ENCODE assay signal across 1 cellular context in the genomic region with DNA sequence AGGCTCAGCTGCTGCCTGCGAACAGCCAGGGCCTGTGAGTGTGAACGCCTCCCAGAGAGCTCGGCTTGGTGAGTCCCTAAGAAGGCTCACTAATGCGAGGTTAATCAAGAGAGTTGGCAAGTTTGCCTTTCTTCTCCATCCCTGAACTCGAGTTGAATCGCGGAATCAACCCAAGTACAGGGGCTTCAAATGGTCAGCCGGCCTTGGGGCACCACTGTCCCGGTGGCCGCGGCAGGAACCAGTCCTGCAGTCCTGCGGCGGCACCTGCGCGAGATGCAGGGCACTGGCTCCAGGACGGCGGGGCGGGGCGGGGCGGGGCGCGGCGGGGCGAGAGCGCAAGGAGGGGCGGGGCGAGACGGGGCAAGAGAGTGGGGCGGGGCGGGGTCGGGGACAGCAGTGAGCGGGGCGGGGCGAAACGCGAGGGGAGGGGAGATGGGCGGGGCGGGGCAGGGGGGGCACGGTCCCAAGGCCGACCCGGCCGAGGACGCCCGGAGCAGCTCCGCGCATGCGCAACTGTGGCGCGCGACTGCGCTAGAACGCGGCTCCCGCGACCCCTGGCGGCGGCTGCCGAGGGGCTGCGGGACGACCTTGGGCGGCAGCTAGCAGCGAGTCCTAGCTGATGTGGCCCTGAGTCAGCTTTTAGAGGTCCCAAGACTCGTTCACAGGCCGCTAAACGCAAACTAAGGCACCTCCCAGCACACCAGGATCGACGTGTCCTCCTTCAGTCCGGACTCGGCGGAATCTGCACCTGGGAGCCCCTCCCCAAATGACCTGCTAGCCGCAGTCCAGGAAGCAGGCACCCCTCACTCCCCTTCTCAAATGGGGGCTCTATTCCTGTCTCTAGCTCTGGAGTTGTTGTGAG.
TF ChIP-seq lines count a peak whose summit lies in the region.

No MANE protein-coding gene starts in this region.

TF ChIP-seq in HepG2, 621 proteins besides CTCF, POLR2A, EP300 and RAD21 (continued from another document and continues in another):
- TF ChIP-seq, protein P1, sequence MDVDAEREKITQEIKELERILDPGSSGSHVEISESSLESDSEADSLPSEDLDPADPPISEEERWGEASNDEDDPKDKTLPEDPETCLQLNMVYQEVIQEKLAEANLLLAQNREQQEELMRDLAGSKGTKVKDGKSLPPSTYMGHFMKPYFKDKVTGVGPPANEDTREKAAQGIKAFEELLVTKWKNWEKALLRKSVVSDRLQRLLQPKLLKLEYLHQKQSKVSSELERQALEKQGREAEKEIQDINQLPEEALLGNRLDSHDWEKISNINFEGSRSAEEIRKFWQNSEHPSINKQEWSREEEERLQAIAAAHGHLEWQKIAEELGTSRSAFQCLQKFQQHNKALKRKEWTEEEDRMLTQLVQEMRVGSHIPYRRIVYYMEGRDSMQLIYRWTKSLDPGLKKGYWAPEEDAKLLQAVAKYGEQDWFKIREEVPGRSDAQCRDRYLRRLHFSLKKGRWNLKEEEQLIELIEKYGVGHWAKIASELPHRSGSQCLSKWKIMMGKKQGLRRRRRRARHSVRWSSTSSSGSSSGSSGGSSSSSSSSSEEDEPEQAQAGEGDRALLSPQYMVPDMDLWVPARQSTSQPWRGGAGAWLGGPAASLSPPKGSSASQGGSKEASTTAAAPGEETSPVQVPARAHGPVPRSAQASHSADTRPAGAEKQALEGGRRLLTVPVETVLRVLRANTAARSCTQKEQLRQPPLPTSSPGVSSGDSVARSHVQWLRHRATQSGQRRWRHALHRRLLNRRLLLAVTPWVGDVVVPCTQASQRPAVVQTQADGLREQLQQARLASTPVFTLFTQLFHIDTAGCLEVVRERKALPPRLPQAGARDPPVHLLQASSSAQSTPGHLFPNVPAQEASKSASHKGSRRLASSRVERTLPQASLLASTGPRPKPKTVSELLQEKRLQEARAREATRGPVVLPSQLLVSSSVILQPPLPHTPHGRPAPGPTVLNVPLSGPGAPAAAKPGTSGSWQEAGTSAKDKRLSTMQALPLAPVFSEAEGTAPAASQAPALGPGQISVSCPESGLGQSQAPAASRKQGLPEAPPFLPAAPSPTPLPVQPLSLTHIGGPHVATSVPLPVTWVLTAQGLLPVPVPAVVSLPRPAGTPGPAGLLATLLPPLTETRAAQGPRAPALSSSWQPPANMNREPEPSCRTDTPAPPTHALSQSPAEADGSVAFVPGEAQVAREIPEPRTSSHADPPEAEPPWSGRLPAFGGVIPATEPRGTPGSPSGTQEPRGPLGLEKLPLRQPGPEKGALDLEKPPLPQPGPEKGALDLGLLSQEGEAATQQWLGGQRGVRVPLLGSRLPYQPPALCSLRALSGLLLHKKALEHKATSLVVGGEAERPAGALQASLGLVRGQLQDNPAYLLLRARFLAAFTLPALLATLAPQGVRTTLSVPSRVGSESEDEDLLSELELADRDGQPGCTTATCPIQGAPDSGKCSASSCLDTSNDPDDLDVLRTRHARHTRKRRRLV (CRISPR knock-in tag; IDR thresholded peaks at IDR 0.05): no peak
- TF ChIP-seq MIXL1 (CRISPR knock-in tag; IDR thresholded peaks at IDR 0.05) (no peak), JDP2 (CRISPR knock-in tag; IDR thresholded peaks at IDR 0.05; ENCODE audit: borderline replicate concordance) (no peak), ETV5 (CRISPR knock-in tag; IDR thresholded peaks at IDR 0.05; ENCODE audit: borderline replicate concordance) (no peak), ZNF607 (CRISPR knock-in tag; IDR thresholded peaks at IDR 0.05; ENCODE audit: borderline replicate concordance) (peak; percentile 51; the same call in 1 of the 2 replicates), ZNF331 (CRISPR knock-in tag; IDR thresholded peaks at IDR 0.05) (peak; percentile 48; the same call in 1 of the 2 replicates), ZNF614 (CRISPR knock-in tag; IDR thresholded peaks at IDR 0.05; ENCODE audit: borderline replicate concordance) (peak; percentile 31; the same call in 1 of the 2 replicates), SOX13 (IDR thresholded peaks at IDR 0.05) (no peak), SOX13 (CRISPR knock-in tag; conservative IDR thresholded peaks at IDR 0.05 in 1 of 2, IDR thresholded peaks at IDR 0.05 in 1 of 2) (no peak), ZNF816 (CRISPR knock-in tag; IDR thresholded peaks at IDR 0.05; ENCODE audit: borderline replicate concordance) (no peak), ZNF891 (CRISPR knock-in tag; IDR thresholded peaks at IDR 0.05) (no peak), ATF1 (CRISPR knock-in tag; IDR thresholded peaks at IDR 0.05) (no peak), CBX2 (IDR thresholded peaks at IDR 0.05; ENCODE audit: low read depth, low read length) (no peak), CBX2 (CRISPR knock-in tag; IDR thresholded peaks at IDR 0.05; ENCODE audit: low read depth) (no peak), TSC22D2 (CRISPR knock-in tag; IDR thresholded peaks at IDR 0.05; ENCODE audit: borderline replicate concordance) (no peak), ZFP36 (IDR thresholded peaks at IDR 0.05; ENCODE audit: borderline replicate concordance, low read depth, low read length, partially characterized antibody) (no peak), MATR3 (CRISPR knock-in tag; IDR thresholded peaks at IDR 0.05) (no peak), ZNF234 (CRISPR knock-in tag; conservative IDR thresholded peaks at IDR 0.05) (no peak), ZNF329 (CRISPR knock-in tag; IDR thresholded peaks at IDR 0.05; ENCODE audit: low read depth) (no peak), KLF13 (CRISPR knock-in tag; IDR thresholded peaks at IDR 0.05) (no peak), TBX2 (CRISPR knock-in tag; IDR thresholded peaks at IDR 0.05; ENCODE audit: borderline replicate concordance) (peak; percentile 18; the same call in 1 of the 2 replicates)
- TF ChIP-seq, protein P2, sequence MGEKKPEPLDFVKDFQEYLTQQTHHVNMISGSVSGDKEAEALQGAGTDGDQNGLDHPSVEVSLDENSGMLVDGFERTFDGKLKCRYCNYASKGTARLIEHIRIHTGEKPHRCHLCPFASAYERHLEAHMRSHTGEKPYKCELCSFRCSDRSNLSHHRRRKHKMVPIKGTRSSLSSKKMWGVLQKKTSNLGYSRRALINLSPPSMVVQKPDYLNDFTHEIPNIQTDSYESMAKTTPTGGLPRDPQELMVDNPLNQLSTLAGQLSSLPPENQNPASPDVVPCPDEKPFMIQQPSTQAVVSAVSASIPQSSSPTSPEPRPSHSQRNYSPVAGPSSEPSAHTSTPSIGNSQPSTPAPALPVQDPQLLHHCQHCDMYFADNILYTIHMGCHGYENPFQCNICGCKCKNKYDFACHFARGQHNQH (CRISPR knock-in tag; IDR thresholded peaks at IDR 0.05): no peak
- TF ChIP-seq, protein P3, sequence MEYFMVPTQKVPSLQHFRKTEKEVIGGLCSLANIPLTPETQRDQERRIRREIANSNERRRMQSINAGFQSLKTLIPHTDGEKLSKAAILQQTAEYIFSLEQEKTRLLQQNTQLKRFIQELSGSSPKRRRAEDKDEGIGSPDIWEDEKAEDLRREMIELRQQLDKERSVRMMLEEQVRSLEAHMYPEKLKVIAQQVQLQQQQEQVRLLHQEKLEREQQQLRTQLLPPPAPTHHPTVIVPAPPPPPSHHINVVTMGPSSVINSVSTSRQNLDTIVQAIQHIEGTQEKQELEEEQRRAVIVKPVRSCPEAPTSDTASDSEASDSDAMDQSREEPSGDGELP (IDR thresholded peaks at IDR 0.05; ENCODE audit: borderline replicate concordance, low read depth): no peak
- TF ChIP-seq, protein P4, sequence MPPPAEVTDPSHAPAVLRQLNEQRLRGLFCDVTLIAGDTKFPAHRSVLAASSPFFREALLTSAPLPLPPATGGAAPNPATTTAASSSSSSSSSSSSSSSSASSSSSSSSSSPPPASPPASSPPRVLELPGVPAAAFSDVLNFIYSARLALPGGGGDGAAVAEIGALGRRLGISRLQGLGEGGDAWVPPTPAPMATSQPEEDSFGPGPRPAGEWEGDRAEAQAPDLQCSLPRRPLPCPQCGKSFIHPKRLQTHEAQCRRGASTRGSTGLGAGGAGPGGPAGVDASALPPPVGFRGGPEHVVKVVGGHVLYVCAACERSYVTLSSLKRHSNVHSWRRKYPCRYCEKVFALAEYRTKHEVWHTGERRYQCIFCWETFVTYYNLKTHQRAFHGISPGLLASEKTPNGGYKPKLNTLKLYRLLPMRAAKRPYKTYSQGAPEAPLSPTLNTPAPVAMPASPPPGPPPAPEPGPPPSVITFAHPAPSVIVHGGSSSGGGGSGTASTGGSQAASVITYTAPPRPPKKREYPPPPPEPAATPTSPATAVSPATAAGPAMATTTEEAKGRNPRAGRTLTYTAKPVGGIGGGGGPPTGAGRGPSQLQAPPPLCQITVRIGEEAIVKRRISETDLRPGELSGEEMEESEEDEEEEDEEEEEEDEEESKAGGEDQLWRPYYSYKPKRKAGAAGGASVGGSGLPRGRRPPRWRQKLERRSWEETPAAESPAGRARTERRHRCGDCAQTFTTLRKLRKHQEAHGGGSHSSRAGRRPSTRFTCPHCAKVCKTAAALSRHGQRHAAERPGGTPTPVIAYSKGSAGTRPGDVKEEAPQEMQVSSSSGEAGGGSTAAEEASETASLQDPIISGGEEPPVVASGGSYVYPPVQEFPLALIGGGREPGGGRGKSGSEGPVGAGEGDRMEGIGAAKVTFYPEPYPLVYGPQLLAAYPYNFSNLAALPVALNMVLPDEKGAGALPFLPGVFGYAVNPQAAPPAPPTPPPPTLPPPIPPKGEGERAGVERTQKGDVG (CRISPR knock-in tag; IDR thresholded peaks at IDR 0.05; ENCODE audit: borderline replicate concordance): no peak
- TF ChIP-seq, protein P5, sequence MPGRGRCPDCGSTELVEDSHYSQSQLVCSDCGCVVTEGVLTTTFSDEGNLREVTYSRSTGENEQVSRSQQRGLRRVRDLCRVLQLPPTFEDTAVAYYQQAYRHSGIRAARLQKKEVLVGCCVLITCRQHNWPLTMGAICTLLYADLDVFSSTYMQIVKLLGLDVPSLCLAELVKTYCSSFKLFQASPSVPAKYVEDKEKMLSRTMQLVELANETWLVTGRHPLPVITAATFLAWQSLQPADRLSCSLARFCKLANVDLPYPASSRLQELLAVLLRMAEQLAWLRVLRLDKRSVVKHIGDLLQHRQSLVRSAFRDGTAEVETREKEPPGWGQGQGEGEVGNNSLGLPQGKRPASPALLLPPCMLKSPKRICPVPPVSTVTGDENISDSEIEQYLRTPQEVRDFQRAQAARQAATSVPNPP (CRISPR knock-in tag; IDR thresholded peaks at IDR 0.05): no peak
- TF ChIP-seq, protein P6, sequence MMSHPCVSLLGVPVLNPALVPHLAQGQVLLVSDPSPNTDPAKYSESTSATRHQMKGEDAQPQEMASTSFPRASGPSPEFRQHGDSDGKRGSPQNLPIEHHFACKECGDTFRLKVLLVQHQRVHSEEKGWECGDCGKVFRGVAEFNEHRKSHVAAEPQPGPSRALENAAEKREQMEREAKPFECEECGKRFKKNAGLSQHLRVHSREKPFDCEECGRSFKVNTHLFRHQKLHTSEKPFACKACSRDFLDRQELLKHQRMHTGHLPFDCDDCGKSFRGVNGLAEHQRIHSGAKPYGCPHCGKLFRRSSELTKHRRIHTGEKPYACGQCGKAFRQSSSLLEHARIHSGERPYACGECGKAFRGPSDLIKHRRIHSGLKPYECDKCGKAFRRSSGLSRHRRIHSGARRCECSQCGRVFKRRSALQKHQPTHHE (CRISPR knock-in tag; IDR thresholded peaks at IDR 0.05; ENCODE audit: borderline replicate concordance): no peak
- TF ChIP-seq, protein P7, sequence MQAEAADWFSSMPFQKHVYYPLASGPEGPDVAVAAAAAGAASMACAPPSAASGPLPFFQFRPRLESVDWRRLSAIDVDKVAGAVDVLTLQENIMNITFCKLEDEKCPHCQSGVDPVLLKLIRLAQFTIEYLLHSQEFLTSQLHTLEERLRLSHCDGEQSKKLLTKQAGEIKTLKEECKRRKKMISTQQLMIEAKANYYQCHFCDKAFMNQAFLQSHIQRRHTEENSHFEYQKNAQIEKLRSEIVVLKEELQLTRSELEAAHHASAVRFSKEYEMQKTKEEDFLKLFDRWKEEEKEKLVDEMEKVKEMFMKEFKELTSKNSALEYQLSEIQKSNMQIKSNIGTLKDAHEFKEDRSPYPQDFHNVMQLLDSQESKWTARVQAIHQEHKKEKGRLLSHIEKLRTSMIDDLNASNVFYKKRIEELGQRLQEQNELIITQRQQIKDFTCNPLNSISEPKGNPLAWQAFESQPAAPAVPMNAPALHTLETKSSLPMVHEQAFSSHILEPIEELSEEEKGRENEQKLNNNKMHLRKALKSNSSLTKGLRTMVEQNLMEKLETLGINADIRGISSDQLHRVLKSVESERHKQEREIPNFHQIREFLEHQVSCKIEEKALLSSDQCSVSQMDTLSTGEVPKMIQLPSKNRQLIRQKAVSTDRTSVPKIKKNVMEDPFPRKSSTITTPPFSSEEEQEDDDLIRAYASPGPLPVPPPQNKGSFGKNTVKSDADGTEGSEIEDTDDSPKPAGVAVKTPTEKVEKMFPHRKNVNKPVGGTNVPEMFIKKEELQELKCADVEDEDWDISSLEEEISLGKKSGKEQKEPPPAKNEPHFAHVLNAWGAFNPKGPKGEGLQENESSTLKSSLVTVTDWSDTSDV (CRISPR knock-in tag; IDR thresholded peaks at IDR 0.05): no peak
- TF ChIP-seq, protein P8, sequence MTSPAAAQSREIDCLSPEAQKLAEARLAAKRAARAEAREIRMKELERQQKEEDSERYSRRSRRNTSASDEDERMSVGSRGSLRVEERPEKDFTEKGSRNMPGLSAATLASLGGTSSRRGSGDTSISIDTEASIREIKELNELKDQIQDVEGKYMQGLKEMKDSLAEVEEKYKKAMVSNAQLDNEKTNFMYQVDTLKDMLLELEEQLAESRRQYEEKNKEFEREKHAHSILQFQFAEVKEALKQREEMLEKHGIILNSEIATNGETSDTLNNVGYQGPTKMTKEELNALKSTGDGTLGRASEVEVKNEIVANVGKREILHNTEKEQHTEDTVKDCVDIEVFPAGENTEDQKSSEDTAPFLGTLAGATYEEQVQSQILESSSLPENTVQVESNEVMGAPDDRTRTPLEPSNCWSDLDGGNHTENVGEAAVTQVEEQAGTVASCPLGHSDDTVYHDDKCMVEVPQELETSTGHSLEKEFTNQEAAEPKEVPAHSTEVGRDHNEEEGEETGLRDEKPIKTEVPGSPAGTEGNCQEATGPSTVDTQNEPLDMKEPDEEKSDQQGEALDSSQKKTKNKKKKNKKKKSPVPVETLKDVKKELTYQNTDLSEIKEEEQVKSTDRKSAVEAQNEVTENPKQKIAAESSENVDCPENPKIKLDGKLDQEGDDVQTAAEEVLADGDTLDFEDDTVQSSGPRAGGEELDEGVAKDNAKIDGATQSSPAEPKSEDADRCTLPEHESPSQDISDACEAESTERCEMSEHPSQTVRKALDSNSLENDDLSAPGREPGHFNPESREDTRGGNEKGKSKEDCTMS (CRISPR knock-in tag; conservative IDR thresholded peaks at IDR 0.05): no peak
- TF ChIP-seq, protein P9, sequence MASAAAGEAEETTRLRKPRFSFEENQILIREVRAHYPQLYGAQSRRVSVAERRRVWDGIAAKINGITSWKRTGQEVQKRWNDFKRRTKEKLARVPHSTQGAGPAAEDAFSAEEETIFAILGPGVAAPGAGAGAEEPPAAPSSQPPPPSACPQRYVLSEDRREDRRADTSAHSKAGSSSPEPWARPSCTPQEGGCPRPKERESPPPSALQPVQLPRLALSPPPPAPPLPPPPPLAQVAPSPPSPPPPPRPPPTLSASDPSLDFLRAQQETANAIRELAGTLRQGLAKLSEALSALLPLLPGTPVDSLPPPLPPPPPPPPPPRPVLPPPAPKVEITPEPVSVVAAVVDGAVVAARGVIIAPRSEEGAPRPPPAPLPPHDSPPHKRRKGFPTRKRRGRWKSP (CRISPR knock-in tag; IDR thresholded peaks at IDR 0.05): 0 out of 2 replicates have a peak, but pooled peaks have one; percentile 30
